26 cellular contexts compared by ENCODE assay signal in the genomic region with DNA sequence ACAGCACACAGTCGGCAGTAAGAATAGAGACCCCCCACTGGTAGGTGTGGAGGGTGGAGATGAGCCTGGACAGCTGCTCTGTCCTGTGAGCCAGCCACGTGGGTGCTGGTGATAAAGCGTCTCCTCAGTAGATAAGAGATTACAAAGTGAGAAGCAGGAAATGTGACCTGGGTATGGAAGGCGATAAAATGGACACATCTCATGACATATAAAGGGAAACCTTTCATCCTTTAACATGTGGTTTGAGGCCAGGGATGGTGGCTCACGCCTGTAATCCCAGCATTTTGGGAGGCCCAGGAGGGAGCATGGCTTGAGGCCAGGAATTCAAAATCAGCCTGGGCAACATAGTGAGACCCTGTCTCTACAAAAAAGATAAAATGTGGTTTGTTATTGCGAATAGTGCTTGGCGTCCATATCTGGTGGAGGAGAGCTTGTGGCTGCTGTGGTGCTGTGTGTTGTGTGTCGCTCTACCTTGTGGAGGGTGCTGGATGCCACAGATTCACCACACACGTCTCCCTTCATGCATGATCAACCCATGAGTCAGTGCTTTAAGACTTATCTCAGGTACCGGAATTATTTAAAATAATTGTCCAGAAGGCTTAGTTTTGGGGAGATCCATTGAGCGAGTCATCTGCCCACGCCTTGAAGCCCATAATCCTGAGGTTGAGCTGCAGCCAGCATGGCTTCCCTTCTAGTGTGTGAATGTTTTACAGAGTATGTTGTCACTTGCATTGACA.
"Had no signal": no experiment of that assay in that cellular context is flagged by ENCODE, and none has a peak within 500 bp of the region (broad histone marks: within the 10 kb centered on the region; RNA-seq: fewer than 3 reads in every experiment).

No MANE protein-coding gene starts in this region.

- H3K27me3 ChIP-seq: adrenal gland, gastroesophageal sphincter, hepatocyte, pancreas, sigmoid colon had no signal

- H3K36me3 ChIP-seq: adrenal gland, gastroesophageal sphincter, pancreas, prostate gland, sigmoid colon, thoracic aorta had no signal

- H3K4me1 ChIP-seq: adrenal gland, gastroesophageal sphincter, pancreas, prostate gland, sigmoid colon had no signal

- H3K9me3 ChIP-seq: adrenal gland, gastroesophageal sphincter, pancreas, prostate gland, thoracic aorta had no signal

- ATAC-seq: gastroesophageal sphincter; naive thymus-derived CD8-positive, alpha-beta T cell; pancreas; stimulated activated effector memory CD8-positive, alpha-beta T cell treated with anti-CD3 and anti-CD28 coated beads, Interleukin-12 subunit alpha, Interleukin-12 subunit beta, amount 100 ng/mL, for 72 hours had no signal

- H3K4me3 ChIP-seq: adrenal gland, gastroesophageal sphincter, hepatocyte, pancreas, prostate gland, sigmoid colon, thoracic aorta had no signal

- FAIRE-seq: endothelial cell of umbilical vein, keratinocyte, pancreas, small intestine, urothelium cell line had no signal

- H3K27ac ChIP-seq: adrenal gland, gastroesophageal sphincter, hepatocyte, pancreas, prostate gland, sigmoid colon, thoracic aorta had no signal

- DNase-seq: activated CD4-positive, alpha-beta T cell treated with anti-CD3 and anti-CD28 coated beads for 4 hours; activated CD4-positive, alpha-beta T cell treated with anti-CD3 and anti-CD28 coated beads, Interleukin-2, amount 50 U/mL, for 48 hours; activated CD4-positive, CD25-positive, alpha-beta regulatory T cell; activated CD8-positive, alpha-beta memory T cell treated with anti-CD3 and anti-CD28 coated beads for 24 hours; activated effector memory CD4-positive, alpha-beta T cell treated with Interleukin-2 at 50 U/mL for 16 hours; activated naive CD4-positive, alpha-beta T cell treated with Interleukin-2 at 50 U/mL for 16 hours; activated naive CD8-positive, alpha-beta T cell treated with anti-CD3 and anti-CD28 coated beads for 36 hours; adrenal gland; aorta; caudate nucleus; naive thymus-derived CD8-positive, alpha-beta T cell; nucleus accumbens; pancreas; sigmoid colon; small intestine; stimulated activated CD4-positive, alpha-beta T cell treated with anti-CD3 and anti-CD28 coated beads, Interleukin-4, amount 100 ng/mL, for 24 hours; T-helper 2 cell; trophoblast cell had no signal
